22 cellular contexts compared by ENCODE assay signal in genomic region chr12:107782067-107782466, GRCh38. TPM values are rescaled to one million over a fixed set of nuclear protein-coding genes. Genes with fewer than 3 reads are reported as not detected.
"Had no signal": no experiment of that assay in that cellular context is flagged by ENCODE, and none has a peak within 500 bp of the region (broad histone marks: within the 10 kb centered on the region; RNA-seq: fewer than 3 reads in every experiment).

No MANE protein-coding gene starts in this region.

- H3K9me3 ChIP-seq: SJCRH30 had no signal

- H3K4me3 ChIP-seq: SJCRH30, SK-N-MC had no signal

- H3K27ac ChIP-seq: RWPE1, SJCRH30, SK-N-MC had no signal

- DNase-seq: Karpas-422, KBM-7, NCI-H1048, NCI-H1105, NCI-H1417, NCI-H1436 treated with DMSO at 0.1 percent for 48 hours, NCI-H1694, NCI-H187 treated with DMSO at 0.1 percent for 48 hours, NCI-H2081, NCI-H2107, NCI-H2227 treated with DMSO at 0.1 percent for 48 hours, NCI-H524, NCI-H526 treated with DMSO at 0.1 percent for 48 hours, NCI-H748 treated with DMSO at 0.1 percent for 48 hours, SHP77 treated with DMSO at 0.1 percent for 48 hours, SJCRH30 had no signal

- H3K4me1 ChIP-seq: SJCRH30 had no signal

- H3K36me3 ChIP-seq: SJCRH30 had no signal

RNA-seq across cellular contexts. Expression of gene ASCL4, which starts 7.6 kb away (rescaled TPM):
- total RNA-seq: HT-29; M059J; NCI-H460; SJCRH30; T-helper 1 cell treated with Interleukin-12 subunit alpha and Interleukin-12 subunit beta and Interleukin-4 antibody, amounts not matched to agents 30 ng/mL and 1 ng/mL, for 36 hours had no signal
